In the genomic region with DNA sequence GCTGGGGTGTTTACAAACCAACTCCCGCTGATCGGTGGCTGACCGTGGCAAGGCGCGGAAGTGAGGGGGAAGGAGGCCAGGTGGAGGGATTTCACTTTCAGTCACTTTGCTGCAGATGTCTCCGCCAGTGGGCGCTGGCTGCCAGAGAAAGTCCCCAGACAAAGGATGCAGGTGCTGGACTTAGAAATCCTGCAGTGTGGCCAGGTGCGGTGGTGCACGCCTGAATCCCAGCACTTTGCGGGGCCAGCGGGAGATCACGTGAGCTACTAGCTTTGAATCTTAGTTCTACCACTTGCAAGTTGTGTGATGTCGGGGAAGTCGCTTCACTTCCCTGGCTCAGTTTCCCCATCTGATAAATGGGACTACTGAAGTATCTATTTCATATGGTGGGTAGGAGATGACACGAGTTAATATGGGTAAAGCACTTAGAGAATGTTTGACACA, we compare ENCODE assay signal across 1 cellular context.
TF ChIP-seq lines count a peak whose summit lies in the region.

No MANE protein-coding gene starts in this region.

TF ChIP-seq in HepG2, 621 proteins besides CTCF, POLR2A, EP300 and RAD21 (continued from another document and continues in another):
- TF ChIP-seq, protein P1, sequence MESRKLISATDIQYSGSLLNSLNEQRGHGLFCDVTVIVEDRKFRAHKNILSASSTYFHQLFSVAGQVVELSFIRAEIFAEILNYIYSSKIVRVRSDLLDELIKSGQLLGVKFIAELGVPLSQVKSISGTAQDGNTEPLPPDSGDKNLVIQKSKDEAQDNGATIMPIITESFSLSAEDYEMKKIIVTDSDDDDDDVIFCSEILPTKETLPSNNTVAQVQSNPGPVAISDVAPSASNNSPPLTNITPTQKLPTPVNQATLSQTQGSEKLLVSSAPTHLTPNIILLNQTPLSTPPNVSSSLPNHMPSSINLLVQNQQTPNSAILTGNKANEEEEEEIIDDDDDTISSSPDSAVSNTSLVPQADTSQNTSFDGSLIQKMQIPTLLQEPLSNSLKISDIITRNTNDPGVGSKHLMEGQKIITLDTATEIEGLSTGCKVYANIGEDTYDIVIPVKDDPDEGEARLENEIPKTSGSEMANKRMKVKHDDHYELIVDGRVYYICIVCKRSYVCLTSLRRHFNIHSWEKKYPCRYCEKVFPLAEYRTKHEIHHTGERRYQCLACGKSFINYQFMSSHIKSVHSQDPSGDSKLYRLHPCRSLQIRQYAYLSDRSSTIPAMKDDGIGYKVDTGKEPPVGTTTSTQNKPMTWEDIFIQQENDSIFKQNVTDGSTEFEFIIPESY (CRISPR knock-in tag; IDR thresholded peaks at IDR 0.05): peak; percentile 58; the same call in 1 of the 2 replicates
- TF ChIP-seq ZNF605 (CRISPR knock-in tag; IDR thresholded peaks at IDR 0.05): peak; percentile 39; the same call in 1 of the 2 replicates
- TF ChIP-seq, protein P2, sequence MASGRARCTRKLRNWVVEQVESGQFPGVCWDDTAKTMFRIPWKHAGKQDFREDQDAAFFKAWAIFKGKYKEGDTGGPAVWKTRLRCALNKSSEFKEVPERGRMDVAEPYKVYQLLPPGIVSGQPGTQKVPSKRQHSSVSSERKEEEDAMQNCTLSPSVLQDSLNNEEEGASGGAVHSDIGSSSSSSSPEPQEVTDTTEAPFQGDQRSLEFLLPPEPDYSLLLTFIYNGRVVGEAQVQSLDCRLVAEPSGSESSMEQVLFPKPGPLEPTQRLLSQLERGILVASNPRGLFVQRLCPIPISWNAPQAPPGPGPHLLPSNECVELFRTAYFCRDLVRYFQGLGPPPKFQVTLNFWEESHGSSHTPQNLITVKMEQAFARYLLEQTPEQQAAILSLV (CRISPR knock-in tag; IDR thresholded peaks at IDR 0.05; ENCODE audit: borderline replicate concordance): no peak
- no peak for TF ChIP-seq TOPORS (CRISPR knock-in tag; IDR thresholded peaks at IDR 0.05)
- no peak for TF ChIP-seq TRIM24 (CRISPR knock-in tag; IDR thresholded peaks at IDR 0.05)
- TF ChIP-seq, protein P3, sequence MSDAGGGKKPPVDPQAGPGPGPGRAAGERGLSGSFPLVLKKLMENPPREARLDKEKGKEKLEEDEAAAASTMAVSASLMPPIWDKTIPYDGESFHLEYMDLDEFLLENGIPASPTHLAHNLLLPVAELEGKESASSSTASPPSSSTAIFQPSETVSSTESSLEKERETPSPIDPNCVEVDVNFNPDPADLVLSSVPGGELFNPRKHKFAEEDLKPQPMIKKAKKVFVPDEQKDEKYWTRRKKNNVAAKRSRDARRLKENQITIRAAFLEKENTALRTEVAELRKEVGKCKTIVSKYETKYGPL (CRISPR knock-in tag; IDR thresholded peaks at IDR 0.05): no peak
- TF ChIP-seq KAT2B (IDR thresholded peaks at IDR 0.05; ENCODE audit: borderline replicate concordance, low read depth, low read length): no peak
- peak; percentile 98 for TF ChIP-seq SMC3 (IDR thresholded peaks at IDR 0.05; ENCODE audit: low read length)
- TF ChIP-seq HOXA3 (CRISPR knock-in tag; IDR thresholded peaks at IDR 0.05): peak; percentile 36
- no peak for TF ChIP-seq ZC3H13 (CRISPR knock-in tag; IDR thresholded peaks at IDR 0.05)
- no peak for TF ChIP-seq FIP1L1 (IDR thresholded peaks at IDR 0.05; ENCODE audit: borderline replicate concordance, insufficient read depth, low read depth, low read length)
- TF ChIP-seq ZNF136 (CRISPR knock-in tag; IDR thresholded peaks at IDR 0.05; ENCODE audit: low read depth): no peak
- TF ChIP-seq BORCS8-MEF2B (CRISPR knock-in tag; IDR thresholded peaks at IDR 0.05): peak; percentile 24; the same call in 1 of the 2 replicates
- TF ChIP-seq GATAD2A (CRISPR knock-in tag; IDR thresholded peaks at IDR 0.05): no peak
- no peak for TF ChIP-seq ADNP (CRISPR knock-in tag; IDR thresholded peaks at IDR 0.05)
- no peak for TF ChIP-seq RAD51 (IDR thresholded peaks at IDR 0.05; ENCODE audit: borderline replicate concordance)
- TF ChIP-seq MTA1 (CRISPR knock-in tag; IDR thresholded peaks at IDR 0.05; ENCODE audit: borderline replicate concordance): no peak
- TF ChIP-seq, protein P4, sequence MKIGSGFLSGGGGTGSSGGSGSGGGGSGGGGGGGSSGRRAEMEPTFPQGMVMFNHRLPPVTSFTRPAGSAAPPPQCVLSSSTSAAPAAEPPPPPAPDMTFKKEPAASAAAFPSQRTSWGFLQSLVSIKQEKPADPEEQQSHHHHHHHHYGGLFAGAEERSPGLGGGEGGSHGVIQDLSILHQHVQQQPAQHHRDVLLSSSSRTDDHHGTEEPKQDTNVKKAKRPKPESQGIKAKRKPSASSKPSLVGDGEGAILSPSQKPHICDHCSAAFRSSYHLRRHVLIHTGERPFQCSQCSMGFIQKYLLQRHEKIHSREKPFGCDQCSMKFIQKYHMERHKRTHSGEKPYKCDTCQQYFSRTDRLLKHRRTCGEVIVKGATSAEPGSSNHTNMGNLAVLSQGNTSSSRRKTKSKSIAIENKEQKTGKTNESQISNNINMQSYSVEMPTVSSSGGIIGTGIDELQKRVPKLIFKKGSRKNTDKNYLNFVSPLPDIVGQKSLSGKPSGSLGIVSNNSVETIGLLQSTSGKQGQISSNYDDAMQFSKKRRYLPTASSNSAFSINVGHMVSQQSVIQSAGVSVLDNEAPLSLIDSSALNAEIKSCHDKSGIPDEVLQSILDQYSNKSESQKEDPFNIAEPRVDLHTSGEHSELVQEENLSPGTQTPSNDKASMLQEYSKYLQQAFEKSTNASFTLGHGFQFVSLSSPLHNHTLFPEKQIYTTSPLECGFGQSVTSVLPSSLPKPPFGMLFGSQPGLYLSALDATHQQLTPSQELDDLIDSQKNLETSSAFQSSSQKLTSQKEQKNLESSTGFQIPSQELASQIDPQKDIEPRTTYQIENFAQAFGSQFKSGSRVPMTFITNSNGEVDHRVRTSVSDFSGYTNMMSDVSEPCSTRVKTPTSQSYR (CRISPR knock-in tag; IDR thresholded peaks at IDR 0.05; ENCODE audit: borderline replicate concordance): peak; percentile 25; the same call in 1 of the 2 replicates
- no peak for TF ChIP-seq CENPX (CRISPR knock-in tag; IDR thresholded peaks at IDR 0.05)
- TF ChIP-seq RBAK (CRISPR knock-in tag; IDR thresholded peaks at IDR 0.05): no peak
- no peak; the same call in 1 of the 2 replicates for TF ChIP-seq ATF7-NPFF (CRISPR knock-in tag; IDR thresholded peaks at IDR 0.05; ENCODE audit: low read depth)
- TF ChIP-seq ZNF274 (CRISPR knock-in tag; IDR thresholded peaks at IDR 0.05): no peak; the same call in 1 of the 2 replicates
- TF ChIP-seq TEAD2 (CRISPR knock-in tag; IDR thresholded peaks at IDR 0.05): 0 out of 2 replicates have a peak, but pooled peaks have one; percentile 19
- TF ChIP-seq, protein P5, sequence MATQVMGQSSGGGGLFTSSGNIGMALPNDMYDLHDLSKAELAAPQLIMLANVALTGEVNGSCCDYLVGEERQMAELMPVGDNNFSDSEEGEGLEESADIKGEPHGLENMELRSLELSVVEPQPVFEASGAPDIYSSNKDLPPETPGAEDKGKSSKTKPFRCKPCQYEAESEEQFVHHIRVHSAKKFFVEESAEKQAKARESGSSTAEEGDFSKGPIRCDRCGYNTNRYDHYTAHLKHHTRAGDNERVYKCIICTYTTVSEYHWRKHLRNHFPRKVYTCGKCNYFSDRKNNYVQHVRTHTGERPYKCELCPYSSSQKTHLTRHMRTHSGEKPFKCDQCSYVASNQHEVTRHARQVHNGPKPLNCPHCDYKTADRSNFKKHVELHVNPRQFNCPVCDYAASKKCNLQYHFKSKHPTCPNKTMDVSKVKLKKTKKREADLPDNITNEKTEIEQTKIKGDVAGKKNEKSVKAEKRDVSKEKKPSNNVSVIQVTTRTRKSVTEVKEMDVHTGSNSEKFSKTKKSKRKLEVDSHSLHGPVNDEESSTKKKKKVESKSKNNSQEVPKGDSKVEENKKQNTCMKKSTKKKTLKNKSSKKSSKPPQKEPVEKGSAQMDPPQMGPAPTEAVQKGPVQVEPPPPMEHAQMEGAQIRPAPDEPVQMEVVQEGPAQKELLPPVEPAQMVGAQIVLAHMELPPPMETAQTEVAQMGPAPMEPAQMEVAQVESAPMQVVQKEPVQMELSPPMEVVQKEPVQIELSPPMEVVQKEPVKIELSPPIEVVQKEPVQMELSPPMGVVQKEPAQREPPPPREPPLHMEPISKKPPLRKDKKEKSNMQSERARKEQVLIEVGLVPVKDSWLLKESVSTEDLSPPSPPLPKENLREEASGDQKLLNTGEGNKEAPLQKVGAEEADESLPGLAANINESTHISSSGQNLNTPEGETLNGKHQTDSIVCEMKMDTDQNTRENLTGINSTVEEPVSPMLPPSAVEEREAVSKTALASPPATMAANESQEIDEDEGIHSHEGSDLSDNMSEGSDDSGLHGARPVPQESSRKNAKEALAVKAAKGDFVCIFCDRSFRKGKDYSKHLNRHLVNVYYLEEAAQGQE (IDR thresholded peaks at IDR 0.05; ENCODE audit: borderline replicate concordance in 1 of 2, low read depth in 1 of 2, low read length in 2 of 2): no peak
- TF ChIP-seq, protein P6, sequence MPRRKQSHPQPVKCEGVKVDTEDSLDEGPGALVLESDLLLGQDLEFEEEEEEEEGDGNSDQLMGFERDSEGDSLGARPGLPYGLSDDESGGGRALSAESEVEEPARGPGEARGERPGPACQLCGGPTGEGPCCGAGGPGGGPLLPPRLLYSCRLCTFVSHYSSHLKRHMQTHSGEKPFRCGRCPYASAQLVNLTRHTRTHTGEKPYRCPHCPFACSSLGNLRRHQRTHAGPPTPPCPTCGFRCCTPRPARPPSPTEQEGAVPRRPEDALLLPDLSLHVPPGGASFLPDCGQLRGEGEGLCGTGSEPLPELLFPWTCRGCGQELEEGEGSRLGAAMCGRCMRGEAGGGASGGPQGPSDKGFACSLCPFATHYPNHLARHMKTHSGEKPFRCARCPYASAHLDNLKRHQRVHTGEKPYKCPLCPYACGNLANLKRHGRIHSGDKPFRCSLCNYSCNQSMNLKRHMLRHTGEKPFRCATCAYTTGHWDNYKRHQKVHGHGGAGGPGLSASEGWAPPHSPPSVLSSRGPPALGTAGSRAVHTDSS (CRISPR knock-in tag; conservative IDR thresholded peaks at IDR 0.05): no peak
- no peak for TF ChIP-seq MATR3 (CRISPR knock-in tag; IDR thresholded peaks at IDR 0.05)
- TF ChIP-seq TP53 (CRISPR knock-in tag; conservative IDR thresholded peaks at IDR 0.05): no peak
- TF ChIP-seq, protein P7, sequence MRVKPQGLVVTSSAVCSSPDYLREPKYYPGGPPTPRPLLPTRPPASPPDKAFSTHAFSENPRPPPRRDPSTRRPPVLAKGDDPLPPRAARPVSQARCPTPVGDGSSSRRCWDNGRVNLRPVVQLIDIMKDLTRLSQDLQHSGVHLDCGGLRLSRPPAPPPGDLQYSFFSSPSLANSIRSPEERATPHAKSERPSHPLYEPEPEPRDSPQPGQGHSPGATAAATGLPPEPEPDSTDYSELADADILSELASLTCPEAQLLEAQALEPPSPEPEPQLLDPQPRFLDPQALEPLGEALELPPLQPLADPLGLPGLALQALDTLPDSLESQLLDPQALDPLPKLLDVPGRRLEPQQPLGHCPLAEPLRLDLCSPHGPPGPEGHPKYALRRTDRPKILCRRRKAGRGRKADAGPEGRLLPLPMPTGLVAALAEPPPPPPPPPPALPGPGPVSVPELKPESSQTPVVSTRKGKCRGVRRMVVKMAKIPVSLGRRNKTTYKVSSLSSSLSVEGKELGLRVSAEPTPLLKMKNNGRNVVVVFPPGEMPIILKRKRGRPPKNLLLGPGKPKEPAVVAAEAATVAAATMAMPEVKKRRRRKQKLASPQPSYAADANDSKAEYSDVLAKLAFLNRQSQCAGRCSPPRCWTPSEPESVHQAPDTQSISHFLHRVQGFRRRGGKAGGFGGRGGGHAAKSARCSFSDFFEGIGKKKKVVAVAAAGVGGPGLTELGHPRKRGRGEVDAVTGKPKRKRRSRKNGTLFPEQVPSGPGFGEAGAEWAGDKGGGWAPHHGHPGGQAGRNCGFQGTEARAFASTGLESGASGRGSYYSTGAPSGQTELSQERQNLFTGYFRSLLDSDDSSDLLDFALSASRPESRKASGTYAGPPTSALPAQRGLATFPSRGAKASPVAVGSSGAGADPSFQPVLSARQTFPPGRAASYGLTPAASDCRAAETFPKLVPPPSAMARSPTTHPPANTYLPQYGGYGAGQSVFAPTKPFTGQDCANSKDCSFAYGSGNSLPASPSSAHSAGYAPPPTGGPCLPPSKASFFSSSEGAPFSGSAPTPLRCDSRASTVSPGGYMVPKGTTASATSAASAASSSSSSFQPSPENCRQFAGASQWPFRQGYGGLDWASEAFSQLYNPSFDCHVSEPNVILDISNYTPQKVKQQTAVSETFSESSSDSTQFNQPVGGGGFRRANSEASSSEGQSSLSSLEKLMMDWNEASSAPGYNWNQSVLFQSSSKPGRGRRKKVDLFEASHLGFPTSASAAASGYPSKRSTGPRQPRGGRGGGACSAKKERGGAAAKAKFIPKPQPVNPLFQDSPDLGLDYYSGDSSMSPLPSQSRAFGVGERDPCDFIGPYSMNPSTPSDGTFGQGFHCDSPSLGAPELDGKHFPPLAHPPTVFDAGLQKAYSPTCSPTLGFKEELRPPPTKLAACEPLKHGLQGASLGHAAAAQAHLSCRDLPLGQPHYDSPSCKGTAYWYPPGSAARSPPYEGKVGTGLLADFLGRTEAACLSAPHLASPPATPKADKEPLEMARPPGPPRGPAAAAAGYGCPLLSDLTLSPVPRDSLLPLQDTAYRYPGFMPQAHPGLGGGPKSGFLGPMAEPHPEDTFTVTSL (CRISPR knock-in tag; IDR thresholded peaks at IDR 0.05; ENCODE audit: borderline replicate concordance): no peak
- 0 out of 4 replicates have a peak, but pooled peaks of 1 of the 2 experiments have one; percentile 9 for TF ChIP-seq NR2F1 (CRISPR knock-in tag; IDR thresholded peaks at IDR 0.05)
- TF ChIP-seq NKX3-1 (CRISPR knock-in tag; IDR thresholded peaks at IDR 0.05): no peak
- TF ChIP-seq DR1 (CRISPR knock-in tag; IDR thresholded peaks at IDR 0.05): no peak
- peak; percentile 38; the same call in 1 of the 2 replicates for TF ChIP-seq RCOR2 (CRISPR knock-in tag; IDR thresholded peaks at IDR 0.05)
- TF ChIP-seq HNRNPL (IDR thresholded peaks at IDR 0.05; ENCODE audit: low read depth, low read length): no peak
- no peak for TF ChIP-seq SP1 (IDR thresholded peaks at IDR 0.05)
- no peak for TF ChIP-seq SP1 (CRISPR knock-in tag; IDR thresholded peaks at IDR 0.05)
- peak; percentile 94 for TF ChIP-seq ZEB1 (IDR thresholded peaks at IDR 0.05; ENCODE audit: insufficient replicate concordance, low read depth)
- peak; percentile 81 for TF ChIP-seq BHLHE40 (IDR thresholded peaks at IDR 0.05; ENCODE audit: low read length)
- TF ChIP-seq ZNF430 (CRISPR knock-in tag; IDR thresholded peaks at IDR 0.05): no peak
